8 cellular contexts compared by ENCODE assay signal in genomic region chr6:113857565-113858066, GRCh38. TPM values are rescaled to one million over a fixed set of nuclear protein-coding genes. Genes with fewer than 3 reads are reported as not detected.
DNase-seq lines count a peak whose midpoint lies in the region; ATAC-seq and TF ChIP-seq lines count a peak whose summit lies in the region.

No MANE protein-coding gene starts in this region.

- H3K18ac ChIP-seq in neuronal stem cell (ENCODE audit: low read length) = peak overlapping the region; percentile 98

- no peaks in the 10 kb centered on the region for H3K9me3 ChIP-seq in Peyer's patch
- no peaks in the 10 kb centered on the region for H3K9me3 ChIP-seq in esophagus (ENCODE audit: control insufficient read depth in 2 of 2, insufficient read depth in 1 of 2, low read depth in 1 of 2, low read length in 1 of 2)
- no peaks in the 10 kb centered on the region for H3K9me3 ChIP-seq in neuronal stem cell (replicated peaks in 1 of 2; ENCODE audit: control insufficient read depth in 2 of 2, insufficient read depth in 1 of 2, low read depth in 1 of 2, low read length in 2 of 2)

- H3K27ac ChIP-seq in Peyer's patch (peak overlapping the region; percentile 89 to 98 (median 95)), esophagus (ENCODE audit: low read depth in 2 of 2, low read length in 1 of 2) (peak overlapping the region; percentile 95 to 98), neuronal stem cell (replicated peaks; ENCODE audit: low read length) (peak overlapping the region; percentile 98)

- no peak for ATAC-seq in HG03442 (IDR thresholded peaks at IDR 0.05; ENCODE audit: unreplicated experiment)

- TF ChIP-seq POLR2A in Peyer's patch (IDR thresholded peaks at IDR 0.05) = no peak

- H3K4me3 ChIP-seq in Peyer's patch (peak overlapping the region; percentile 58 to 83 (median 79)), esophagus (ENCODE audit: low read depth in 1 of 2, low read length in 2 of 2) (peak overlapping the region; percentile 82 to 92), neuronal stem cell (ENCODE audit: low read length in 2 of 2) (peak overlapping the region; percentile 94)

- H2AK5ac ChIP-seq in neuronal stem cell (ENCODE audit: low read depth, low read length) = peak overlapping the region; percentile 72

- 1 to 2% methylated on average over 25 of the region's 25 CpGs for WGBS in esophagus, 2 donors
- WGBS in neuronal stem cell (ENCODE audit: extremely low coverage in 2 of 2, insufficient read length in 2 of 2, insufficient replicate concordance in 1 of 2), 2 donors = no CpG with 5 or more reads among the region's 25 CpGs

- peak overlapping the region; percentile 45 for H3K23ac ChIP-seq in neuronal stem cell (ENCODE audit: low read depth, low read length, poor library complexity)

- no peak overlapping the region for H4K8ac ChIP-seq in neuronal stem cell (ENCODE audit: low read depth, low read length)

- H3K27me3 ChIP-seq in Peyer's patch (no peaks in the 10 kb centered on the region), esophagus (ENCODE audit: control insufficient read depth in 1 of 2, insufficient read depth in 2 of 2, low read length in 2 of 2) (no peaks in the 10 kb centered on the region), neuronal stem cell (ENCODE audit: control insufficient read depth in 3 of 3, insufficient read depth in 3 of 3, low read depth in 1 of 3, low read length in 3 of 3) (no peaks in the 10 kb centered on the region)

- peak overlapping the region; percentile 43 for H2BK5ac ChIP-seq in neuronal stem cell (ENCODE audit: low read length)

- H3K79me1 ChIP-seq in neuronal stem cell (ENCODE audit: low read depth, low read length) = peaks cover 2% of the 10 kb centered on the region

- no peak overlapping the region for H2BK120ac ChIP-seq in neuronal stem cell (ENCODE audit: low read depth, low read length)

- no peaks in the 10 kb centered on the region for H3K36me3 ChIP-seq in Peyer's patch
- no peaks in the 10 kb centered on the region for H3K36me3 ChIP-seq in esophagus (ENCODE audit: control insufficient read depth in 2 of 2, insufficient read depth in 2 of 2, low read length in 1 of 2)
- peaks cover 0 to 29% of the 10 kb centered on the region in 2 donors for H3K36me3 ChIP-seq in neuronal stem cell (replicated peaks in 1 of 2; ENCODE audit: control insufficient read depth in 2 of 2, insufficient read depth in 2 of 2, low read length in 2 of 2)

- H2BK15ac ChIP-seq in neuronal stem cell (ENCODE audit: low read length) = no peak overlapping the region

- H3K4me1 ChIP-seq in Peyer's patch = peaks cover 0 to 17% (median 0%) of the 10 kb centered on the region in 4 donors
- peaks cover 0 to 2% of the 10 kb centered on the region in 2 donors for H3K4me1 ChIP-seq in esophagus (ENCODE audit: control insufficient read depth in 2 of 2, insufficient read depth in 2 of 2, low read length in 1 of 2)
- H3K4me1 ChIP-seq in neuronal stem cell (ENCODE audit: control insufficient read depth in 2 of 2, insufficient read depth in 1 of 2, low read depth in 1 of 2, low read length in 2 of 2) = peaks cover 0 to 8% of the 10 kb centered on the region in 2 donors

- TF ChIP-seq CTCF in Peyer's patch (IDR thresholded peaks at IDR 0.05) = no peak

- peak overlapping the region; percentile 61 for H3K14ac ChIP-seq in neuronal stem cell (ENCODE audit: low read length)

- peak overlapping the region; percentile 79 for H4K91ac ChIP-seq in neuronal stem cell (ENCODE audit: low read depth, low read length, poor library complexity)

- no peak overlapping the region for H3K4ac ChIP-seq in neuronal stem cell (ENCODE audit: low read length)

- H3K4me2 ChIP-seq in neuronal stem cell (ENCODE audit: insufficient read depth, low read length, poor library complexity, severe bottlenecking) = peak overlapping the region; percentile 19

- H3K9ac ChIP-seq in neuronal stem cell (ENCODE audit: low read depth, low read length, poor library complexity) = peak overlapping the region; percentile 33

- DNase-seq in NOMO-1 treated with DMSO at 0.1 percent for 48 hours (lab: John Stamatoyannopoulos, UW; ENCODE audit: unreplicated experiment) (peak; percentile 41), NOMO-1 treated with dmso at 0.1 percent for 144 hours (lab: John Stamatoyannopoulos, UW; ENCODE audit: unreplicated experiment) (no peak), Peyer's patch (peak in 2 of 3 donors; percentile 57 to 65), neuronal stem cell (ENCODE audit: low spot score) (peak; percentile 45), DMS79 treated with DMSO at 0.1 percent for 48 hours (lab: John Stamatoyannopoulos, UW) (no peak)
- no peak for DNase-seq in stimulated activated naive CD4-positive, alpha-beta T cell treated with Interleukin-2 at 50 U/mL for 16 hours (lab: John Stamatoyannopoulos, UW)

- no peak overlapping the region for H2AFZ ChIP-seq in neuronal stem cell (ENCODE audit: low read length)

- no peak overlapping the region for H2BK12ac ChIP-seq in neuronal stem cell (ENCODE audit: low read length)

RNA-seq across cellular contexts. Expression of gene MARCKS, which starts 0.5 kb away (rescaled TPM):
- total RNA-seq in Peyer's patch = 10 to 100 TPM; 33.7 to 42.9 (median 36.7) TPM
- polyA plus RNA-seq in esophagus = 10 to 100 TPM; 27.9 to 33.0 TPM
- 125 TPM for polyA plus RNA-seq in neuronal stem cell (2013, experiment 1 of 2)
- polyA plus RNA-seq in neuronal stem cell (2013, experiment 2 of 2) = 129 TPM

Comparison
In these comparisons a context has a peak if more than half of its experiments do, and no peak if none do; other contexts are left out.
1. DNase-seq: peak in NOMO-1 treated with DMSO at 0.1 percent for 48 hours (single experiment), Peyer's patch (2 of 3) and neuronal stem cell (single experiment); none in NOMO-1 treated with dmso at 0.1 percent for 144 hours (single experiment), stimulated activated naive CD4-positive, alpha-beta T cell treated with Interleukin-2 at 50 U/mL for 16 hours (single experiment) and DMS79 treated with DMSO at 0.1 percent for 48 hours (single experiment).
2. Peak in every context shown above with its lines, with median percentiles within 50 percentile points of each other: H3K27ac ChIP-seq and H3K4me3 ChIP-seq.